ENCODE assay signal across 8 cellular contexts in genomic region chr17:63621684-63622570, GRCh38. TPM values are rescaled to one million over a fixed set of nuclear protein-coding genes. Genes with fewer than 3 reads are reported as not detected.
A peak's percentile ranks its signal among the peaks of the same experiment; 100 is the strongest.
DNase-seq lines count a peak whose midpoint lies in the region; ATAC-seq, FAIRE-seq and TF ChIP-seq lines count a peak whose summit lies in the region.

Gene MAP3K3 (plus strand): TSS chr17:63622417. CDS start chr17:63622760, 343 bp downstream.

- no peak within 1 kb of the TSS for H2BK120ac ChIP-seq in IMR-90 (ENCODE audit: low read depth, low read length)

- ATAC-seq in GM21528 (IDR thresholded peaks at IDR 0.05; ENCODE audit: low FRiP score, unreplicated experiment) (peak; percentile 92), IMR-90 (ENCODE audit: low read depth) (peak; percentile 91)

- peak within 1 kb of the TSS; percentile 21 for H2BK5ac ChIP-seq in IMR-90 (ENCODE audit: low read depth, low read length, poor library complexity, severe bottlenecking)

- H3K27ac ChIP-seq in IMR-90 (ENCODE audit: insufficient read depth, low read length) (peak within 1 kb of the TSS; percentile 53), endothelial cell of umbilical vein (ENCODE audit: insufficient read depth, low read depth, low read length) (peak within 1 kb of the TSS; percentile 53)

- TF ChIP-seq CTCF in IMR-90 (conservative IDR thresholded peaks at IDR 0.05; ENCODE audit: low read depth, low read length) (peak; percentile 27; the same call in 1 of the 2 replicates), endothelial cell of umbilical vein (IDR thresholded peaks at IDR 0.05; ENCODE audit: extremely low read depth in 1 of 2, insufficient read depth in 1 of 2, low read depth in 1 of 2, low read length in 2 of 2) (peak in 1 of 2 donors; percentile 24)

- WGBS in IMR-90 (ENCODE audit: extremely low coverage in 2 of 2, insufficient read length in 1 of 2), 2 experiments: 1% methylated on average over 17 of the region's 75 CpGs; no CpG with 5 or more reads in 1 of the 2 experiments

- H3K4ac ChIP-seq in IMR-90 (ENCODE audit: low read depth, low read length): peak within 1 kb of the TSS; percentile 34

- CTCF ChIA-PET in IMR-90 (lab: Yijun Ruan, JAX) (interaction anchor here (1.9 kb wide), 1 partner anchor 10 kb away, joined by 8 read pairs; no protein-coding TSS in a partner anchor), endothelial cell of umbilical vein (lab: Charles Lee) (interaction anchor here (0.6 to 5.0 kb wide), 15 partner anchors 8 to 216 kb away, joined by 3 to 32 read pairs (median 3); no protein-coding TSS in a partner anchor)

- no peak within 1 kb of the TSS for H2BK20ac ChIP-seq in IMR-90 (ENCODE audit: low read depth, low read length)

- H3K56ac ChIP-seq in IMR-90 (ENCODE audit: extremely low read depth, insufficient read depth, low read length): no peak within 1 kb of the TSS

- H3K18ac ChIP-seq in IMR-90 (ENCODE audit: low read depth, low read length): no peak within 1 kb of the TSS

- H4K20me1 ChIP-seq in IMR-90 (ENCODE audit: insufficient read depth, low read length) (peaks cover 12% of the 10 kb centered on the region), endothelial cell of umbilical vein (replicated peaks; ENCODE audit: control insufficient read depth, extremely low read depth, insufficient read depth, low read length) (peaks cover 18% of the 10 kb centered on the region)

- H3K23ac ChIP-seq in IMR-90 (ENCODE audit: low read depth, low read length): no peak within 1 kb of the TSS

- peak; percentile 98 for FAIRE-seq in endothelial cell of umbilical vein (lab: Jason Lieb, UNC)

- peaks cover 9 to 32% of the 10 kb centered on the region in 2 experiments; a peak in 3 of 4 replicates for H3K79me1 ChIP-seq in IMR-90 (ENCODE audit: low read depth in 1 of 2, low read length in 2 of 2)

- H3K9me1 ChIP-seq in IMR-90 (ENCODE audit: insufficient read depth, low read length): 0 out of 2 replicates have a peak, but pooled peaks cover 3% of the 10 kb centered on the region
- H3K9me1 ChIP-seq in endothelial cell of umbilical vein (replicated peaks; ENCODE audit: control insufficient read depth, extremely low read depth, insufficient read depth, low read length): no peaks in the 10 kb centered on the region

- H2AK5ac ChIP-seq in IMR-90 (ENCODE audit: low read depth, low read length): no peak within 1 kb of the TSS

- no peaks in the 10 kb centered on the region for H3K27me3 ChIP-seq in IMR-90 (ENCODE audit: control insufficient read depth, insufficient read depth, low read length)
- no peaks in the 10 kb centered on the region for H3K27me3 ChIP-seq in endothelial cell of umbilical vein (ENCODE audit: control insufficient read depth in 2 of 2, insufficient read depth in 2 of 2, low read length in 2 of 2)

- BruUV-seq in IMR-90 (replicated peaks; lab: Mats Ljungman, UMichigan) (no TSS peak), endothelial cell of umbilical vein (replicated peaks; lab: Mats Ljungman, UMichigan) (no TSS peak)

- H3K9me3 ChIP-seq in IMR-90 (ENCODE audit: control insufficient read depth, insufficient read depth, low read length): no peaks in the 10 kb centered on the region
- no peaks in the 10 kb centered on the region for H3K9me3 ChIP-seq in endothelial cell of umbilical vein (replicated peaks; ENCODE audit: control insufficient read depth, insufficient read depth, low read length)

- TF ChIP-seq RAD21 in IMR-90 (IDR thresholded peaks at IDR 0.05; ENCODE audit: low read length): no peak

- peak; percentile 99 for DNase-seq in DMS114 treated with DMSO at 0.1 percent for 48 hours (lab: John Stamatoyannopoulos, UW; ENCODE audit: unreplicated experiment)
- DNase-seq in IMR-90: peak; percentile 100
- peak; percentile 100 for DNase-seq in OCI-M1 (lab: John Stamatoyannopoulos, UW)
- peak; percentile 97 for DNase-seq in activated T-cell treated with anti-CD3 and anti-CD28 coated beads for 24 hours (ENCODE audit: low read depth)
- peak; percentile 100 for DNase-seq in endothelial cell of umbilical vein (ENCODE audit: low read depth, low spot score)
- DNase-seq in midbrain (lab: John Stamatoyannopoulos, UW): peak; percentile 100
- DNase-seq in stimulated activated CD8-positive, alpha-beta memory T cell treated with anti-CD3 and anti-CD28 coated beads, Interleukin-2, amount 100 ng/mL, for 1 hour (ENCODE audit: low read depth in 2 of 2): peak; percentile 91 to 93

- TF ChIP-seq POLR2A in IMR-90 (IDR thresholded peaks at IDR 0.05; ENCODE audit: low read depth, low read length): peak; percentile 60
- peak; percentile 93 for TF ChIP-seq POLR2A in endothelial cell of umbilical vein (IDR thresholded peaks at IDR 0.05; ENCODE audit: low read depth, low read length)

- H2AFZ ChIP-seq in IMR-90 (replicated peaks; ENCODE audit: low read length, poor library complexity) (peak within 1 kb of the TSS; percentile 94), endothelial cell of umbilical vein (ENCODE audit: low read depth, low read length) (peak within 1 kb of the TSS; percentile 71)

- POLR2A ChIA-PET in IMR-90 (lab: Charles Lee; ENCODE audit: unreplicated experiment): no interaction called here
- POLR2A ChIA-PET in endothelial cell of umbilical vein (lab: Charles Lee): interaction anchor here (0.8 to 1.2 kb wide), 7 partner anchors 10 to 175 kb away, joined by 3 to 10 read pairs (median 4); partner anchors contain the start of genes CCDC47 and DDX42

- peaks cover 38% of the 10 kb centered on the region for H3K79me2 ChIP-seq in endothelial cell of umbilical vein (ENCODE audit: control insufficient read depth, insufficient read depth, low read length)

- H3K4me1 ChIP-seq in IMR-90 (ENCODE audit: control insufficient read depth, insufficient read depth, low read length): peaks cover 5% of the 10 kb centered on the region; the same call in 1 of the 2 replicates
- H3K4me1 ChIP-seq in endothelial cell of umbilical vein (ENCODE audit: control insufficient read depth, extremely low read depth, insufficient read depth, low read length): peaks cover 27% of the 10 kb centered on the region

- peak within 1 kb of the TSS; percentile 32 for H3K14ac ChIP-seq in IMR-90 (replicated peaks; ENCODE audit: low read depth, low read length)

- H3K36me3 ChIP-seq in IMR-90 (ENCODE audit: control insufficient read depth, insufficient read depth, low read length) (no peaks in the 10 kb centered on the region), endothelial cell of umbilical vein (ENCODE audit: control insufficient read depth in 2 of 2, extremely low read depth in 1 of 2, insufficient read depth in 2 of 2, low read length in 2 of 2) (no peaks in the 10 kb centered on the region)

- peak within 1 kb of the TSS; percentile 74 for H3K4me2 ChIP-seq in IMR-90 (ENCODE audit: low read depth, low read length)
- peak within 1 kb of the TSS; percentile 100 for H3K4me2 ChIP-seq in endothelial cell of umbilical vein (ENCODE audit: insufficient read depth, low read length)

- H2BK15ac ChIP-seq in IMR-90 (ENCODE audit: low read depth, low read length): no peak within 1 kb of the TSS

- intact Hi-C loops in IMR-90 (cut with micrococcal nuclease) (no loop called here), endothelial cell of umbilical vein (cut with micrococcal nuclease) (loop anchor here (1.0 to 5.0 kb wide), 5 partner anchors 12 to 153 kb away; partner anchors contain the start of genes DCAF7, DDX42, STRADA and TACO1)

- H3K9ac ChIP-seq in IMR-90 (ENCODE audit: low read depth, low read length): peak within 1 kb of the TSS; percentile 61
- peak within 1 kb of the TSS; percentile 84 for H3K9ac ChIP-seq in endothelial cell of umbilical vein (replicated peaks; ENCODE audit: extremely low read depth, insufficient read depth, low read length)

- dilution Hi-C loops in IMR-90 (cut with HindIII; ENCODE audit: low sequenced_read_pairs, unreplicated experiment): no loop called here
- dilution Hi-C loops in endothelial cell of umbilical vein (cut with MboI; ENCODE audit: extremely low pct_ligation_motif_present, low sequenced_read_pairs): no loop called here

- peak within 1 kb of the TSS; percentile 34; the same call in 1 of the 2 replicates for H4K91ac ChIP-seq in IMR-90 (ENCODE audit: insufficient read depth, low read depth, low read length)

- H2AK9ac ChIP-seq in IMR-90 (replicated peaks; ENCODE audit: low read depth, low read length, poor library complexity): peak within 1 kb of the TSS; percentile 88

- H3K4me3 ChIP-seq in IMR-90 (ENCODE audit: insufficient read depth, low read depth, low read length) (peak within 1 kb of the TSS; percentile 65), endothelial cell of umbilical vein (replicated peaks in 1 of 3; ENCODE audit: insufficient read depth in 1 of 3, low read depth in 1 of 3, low read length in 3 of 3) (peak within 1 kb of the TSS; percentile 78 to 97 (median 80))

- in situ Hi-C loops in IMR-90 (cut with MboI; ENCODE audit: low sequenced_read_pairs): no loop called here

- H4K5ac ChIP-seq in IMR-90 (ENCODE audit: low read depth, low read length): peak within 1 kb of the TSS; percentile 3; the same call in 1 of the 2 replicates

- peak within 1 kb of the TSS; percentile 50 to 78; a peak in 2 of 4 replicates for H4K8ac ChIP-seq in IMR-90 (ENCODE audit: low read depth in 2 of 2, low read length in 2 of 2)

TF ChIP-seq in IMR-90, 13 proteins besides CTCF, POLR2A, EP300 and RAD21 (continues in another document):
- peak; percentile 61 for TF ChIP-seq RCOR1 (IDR thresholded peaks at IDR 0.05; ENCODE audit: insufficient replicate concordance, low read length)
- TF ChIP-seq MAZ (IDR thresholded peaks at IDR 0.05; ENCODE audit: borderline replicate concordance, low read depth, low read length): peak; percentile 93; the same call in 1 of the 2 replicates
- TF ChIP-seq FOS (IDR thresholded peaks at IDR 0.05; ENCODE audit: low read depth, low read length): 0 out of 2 replicates have a peak, but pooled peaks have one; percentile 3

TF ChIP-seq in endothelial cell of umbilical vein, 7 proteins besides CTCF, POLR2A, EP300 and RAD21:
- no peak for TF ChIP-seq EZH2 (IDR thresholded peaks at IDR 0.05; ENCODE audit: borderline replicate concordance, low read depth, low read length, severe bottlenecking)
- peak; percentile 97 for TF ChIP-seq POLR2AphosphoS5 (IDR thresholded peaks at IDR 0.05; ENCODE audit: insufficient read depth, low read depth, low read length)

RNA-seq across cellular contexts. Expression of gene MAP3K3, which starts in this region (rescaled TPM):
- 24.2 and 25.6 TPM in 2 replicates for total RNA-seq in IMR-90 (2012; rRNA removed)
- 19.1 TPM in 2 replicates for polyA plus RNA-seq in IMR-90 (2012; rRNA removed)
- polyA plus RNA-seq in IMR-90 (2012; cell fraction: cytosol; rRNA removed): 13.9 and 15.5 TPM in 2 replicates
- polyA plus RNA-seq in IMR-90 (2012; cell fraction: nucleus; rRNA removed; ENCODE audit: low replicate concordance): 34.5 and 36.8 TPM in 2 replicates
- 81.0 and 91.4 TPM in 2 replicates for total RNA-seq in endothelial cell of umbilical vein
- polyA plus RNA-seq in endothelial cell of umbilical vein: 47.4 and 56.6 TPM in 2 replicates
- 58.3 and 59.8 TPM in 2 replicates for polyA plus RNA-seq in endothelial cell of umbilical vein (2011; cell fraction: cytosol; rRNA removed)
- polyA plus RNA-seq in endothelial cell of umbilical vein (2011; cell fraction: nucleus; rRNA removed): 121 and 129 TPM in 2 replicates
- 62.5 and 62.6 TPM in 2 replicates for polyA plus RNA-seq in endothelial cell of umbilical vein (2012)
- polyA minus RNA-seq in endothelial cell of umbilical vein: 114 and 118 TPM in 2 replicates
- polyA minus RNA-seq in endothelial cell of umbilical vein (2011; cell fraction: cytosol; rRNA and poly(A)+ RNA removed): 7.2 TPM
- polyA minus RNA-seq in endothelial cell of umbilical vein (2011; cell fraction: nucleus; rRNA and poly(A)+ RNA removed): 90.0 and 101 TPM in 2 replicates

Comparison
In these comparisons a context has a peak if more than half of its experiments do, and no peak if none do; other contexts are left out.
1. Peak in every context shown above with its lines: DNase-seq, ATAC-seq, H3K4me3 ChIP-seq and H3K27ac ChIP-seq.